In genomic region chr6:36442083-36442670, GRCh38 we compare ENCODE assay signal across 8 cellular contexts. TPM values are rescaled to one million over a fixed set of nuclear protein-coding genes. Genes with fewer than 3 reads are reported as not detected.
A peak's percentile ranks its signal among the peaks of the same experiment; 100 is the strongest.
DNase-seq lines count a peak whose midpoint lies in the region; ATAC-seq and TF ChIP-seq lines count a peak whose summit lies in the region.

No MANE protein-coding gene starts in this region.

- DNase-seq in activated CD4-positive, alpha-beta T cell treated with anti-CD3 and anti-CD28 coated beads, Interleukin-2, amount 10 ng/mL, durations not matched to agents 7 days and 5 days: no peak
- DNase-seq in activated CD4-positive, alpha-beta T cell treated with anti-CD3 and anti-CD28 coated beads for 48 hours: no peak
- no peak for DNase-seq in left lung
- DNase-seq in thoracic aorta (ENCODE audit: low spot score): no peak
- no peak for DNase-seq in GM19238 (ENCODE audit: insufficient read length, low spot score)
- DNase-seq in occipital lobe (lab: John Stamatoyannopoulos, UW): no peak
- no peak for DNase-seq in activated CD4-positive, alpha-beta T cell treated with anti-CD3 and anti-CD28 coated beads, Interleukin-2, amount 50 U/mL, for 1 hour

- ATAC-seq in left lung: no peak
- no peak for ATAC-seq in thoracic aorta (ENCODE audit: insufficient number of reproducible peaks, low FRiP score, low read depth)

- H3K4me1 ChIP-seq in left lung (peaks cover 20 to 54% of the 10 kb centered on the region in 2 donors), thoracic aorta (ENCODE audit: control insufficient read depth in 1 of 2, low read depth in 2 of 2) (peaks cover 28 to 43% of the 10 kb centered on the region in 2 donors)

- H3K4me3 Mint-ChIP-seq in activated CD4-positive, alpha-beta T cell treated with anti-CD3 and anti-CD28 coated beads, Interleukin-2, amount 10 ng/mL, durations not matched to agents 7 days and 5 days: peak overlapping the region; percentile 97

- TF ChIP-seq CTCF in left lung (IDR thresholded peaks at IDR 0.05) (no peak), thoracic aorta (IDR thresholded peaks at IDR 0.05) (no peak)

- CTCF ChIA-PET in activated CD4-positive, alpha-beta T cell treated with anti-CD3 and anti-CD28 coated beads, Interleukin-2, amount 10 ng/mL, durations not matched to agents 7 days and 5 days (lab: Charles Lee): interaction anchor here (1.0 to 1.5 kb wide), 5 partner anchors 13 to 56 kb away, joined by 3 to 4 read pairs (median 4); no protein-coding TSS in a partner anchor

- no peaks in the 10 kb centered on the region for H3K27me3 Mint-ChIP-seq in activated CD4-positive, alpha-beta T cell treated with anti-CD3 and anti-CD28 coated beads, Interleukin-2, amount 10 ng/mL, durations not matched to agents 7 days and 5 days

- no peaks in the 10 kb centered on the region for H3K9me3 ChIP-seq in left lung
- H3K9me3 ChIP-seq in thoracic aorta: no peaks in the 10 kb centered on the region

- 53 to 56% (median 54%) methylated on average over 12 of the region's 12 CpGs for WGBS in adipose tissue, 3 donors

- peaks cover 39% of the 10 kb centered on the region for H3K4me1 Mint-ChIP-seq in activated CD4-positive, alpha-beta T cell treated with anti-CD3 and anti-CD28 coated beads, Interleukin-2, amount 10 ng/mL, durations not matched to agents 7 days and 5 days

- H3K27me3 ChIP-seq in left lung (no peaks in the 10 kb centered on the region), thoracic aorta (replicated peaks; ENCODE audit: insufficient read depth) (no peaks in the 10 kb centered on the region)

- peak overlapping the region; percentile 98 for H3K27ac Mint-ChIP-seq in activated CD4-positive, alpha-beta T cell treated with anti-CD3 and anti-CD28 coated beads, Interleukin-2, amount 10 ng/mL, durations not matched to agents 7 days and 5 days

- H3K9me3 Mint-ChIP-seq in activated CD4-positive, alpha-beta T cell treated with anti-CD3 and anti-CD28 coated beads, Interleukin-2, amount 10 ng/mL, durations not matched to agents 7 days and 5 days: no peaks in the 10 kb centered on the region

- intact Hi-C loops in left lung (cut with DNase I): no loop called here

- POLR2A ChIA-PET in activated CD4-positive, alpha-beta T cell treated with anti-CD3 and anti-CD28 coated beads, Interleukin-2, amount 10 ng/mL, durations not matched to agents 7 days and 5 days (lab: Charles Lee): no interaction called here

- H3K4me3 ChIP-seq in left lung: peak overlapping the region; percentile 89 to 90
- peak overlapping the region; percentile 84 for H3K4me3 ChIP-seq in thoracic aorta

- H3K36me3 Mint-ChIP-seq in activated CD4-positive, alpha-beta T cell treated with anti-CD3 and anti-CD28 coated beads, Interleukin-2, amount 10 ng/mL, durations not matched to agents 7 days and 5 days (ENCODE audit: low read depth): peaks cover 11% of the 10 kb centered on the region

- H3K27ac ChIP-seq in adipose tissue (ENCODE audit: low read depth, low read length) (peak overlapping the region; percentile 83), left lung (peak overlapping the region; percentile 97 to 98), thoracic aorta (peak overlapping the region; percentile 84 to 87)

- H3K36me3 ChIP-seq in left lung (no peaks in the 10 kb centered on the region), thoracic aorta (no peaks in the 10 kb centered on the region)

RNA-seq across cellular contexts. Expression of gene PXT1, which starts 0.5 kb away (rescaled TPM):
- under 1 TPM; 0.17 to 0.40 TPM for total RNA-seq in activated CD4-positive, alpha-beta T cell treated with anti-CD3 and anti-CD28 coated beads, Interleukin-2, amount 10 ng/mL, durations not matched to agents 7 days and 5 days
- polyA plus RNA-seq in adipose tissue: under 1 TPM in 1 of 3 donors, not detected in 2; 0.10 TPM
- total RNA-seq in left lung (not detected), thoracic aorta (not detected), occipital lobe (not detected)

RNA-seq across cellular contexts. Expression of gene KCTD20, which starts 0.6 kb away (rescaled TPM):
- total RNA-seq in activated CD4-positive, alpha-beta T cell treated with anti-CD3 and anti-CD28 coated beads, Interleukin-2, amount 10 ng/mL, durations not matched to agents 7 days and 5 days: 10 to 100 TPM; 49.7 to 49.8 TPM
- polyA plus RNA-seq in adipose tissue: 10 to 100 TPM in 2 of 3 donors, 1 to 10 TPM in 1; 8.5 to 52.6 (median 43.8) TPM
- total RNA-seq in left lung (10 to 100 TPM; 47.4 to 53.9 TPM), thoracic aorta (10 to 100 TPM; 63.5 to 72.0 TPM), occipital lobe (79.9 TPM)

RNA-seq across cellular contexts. Expression of gene ETV7, which starts 54.7 kb away (rescaled TPM):
- 10 to 100 TPM; 13.4 to 15.3 TPM for total RNA-seq in activated CD4-positive, alpha-beta T cell treated with anti-CD3 and anti-CD28 coated beads, Interleukin-2, amount 10 ng/mL, durations not matched to agents 7 days and 5 days
- polyA plus RNA-seq in adipose tissue: 1 to 10 TPM in 1 of 3 donors, under 1 TPM in 2; 0.55 to 1.0 (median 0.67) TPM
- total RNA-seq in left lung (1 to 10 TPM; 5.3 to 5.6 TPM), thoracic aorta (1 to 10 TPM; 2.6 to 5.4 TPM), occipital lobe (not detected)
